Comparison of ENCODE assay signal across 1 cellular context in genomic region chr2:46434851-46435273, GRCh38.
A peak's percentile ranks its signal among the peaks of the same experiment; 100 is the strongest.
TF ChIP-seq lines count a peak whose summit lies in the region.

No MANE protein-coding gene starts in this region.

TF ChIP-seq in HepG2, 621 proteins besides CTCF, POLR2A, EP300 and RAD21 (continued from another document):
- 0 out of 2 replicates have a peak, but pooled peaks have one; percentile 64 for TF ChIP-seq KAT7 (CRISPR knock-in tag; IDR thresholded peaks at IDR 0.05; ENCODE audit: borderline replicate concordance)
- TF ChIP-seq CERS6 (CRISPR knock-in tag; IDR thresholded peaks at IDR 0.05) = no peak
- TF ChIP-seq NFYB (CRISPR knock-in tag; IDR thresholded peaks at IDR 0.05) = no peak
- 0 out of 2 replicates have a peak, but pooled peaks have one; percentile 33 for TF ChIP-seq ZFP82 (CRISPR knock-in tag; IDR thresholded peaks at IDR 0.05; ENCODE audit: borderline replicate concordance)
- no peak for TF ChIP-seq GLMP (CRISPR knock-in tag; IDR thresholded peaks at IDR 0.05; ENCODE audit: borderline replicate concordance)
- TF ChIP-seq ZBTB10 (CRISPR knock-in tag; IDR thresholded peaks at IDR 0.05; ENCODE audit: borderline replicate concordance) = peak; percentile 39; the same call in 1 of the 2 replicates
- TF ChIP-seq ZGPAT (CRISPR knock-in tag; IDR thresholded peaks at IDR 0.05) = 0 out of 2 replicates have a peak, but pooled peaks have one; percentile 44
- TF ChIP-seq ATF3 (CRISPR knock-in tag; IDR thresholded peaks at IDR 0.05) = peak; percentile 30; the same call in 1 of the 2 replicates
- 0 out of 2 replicates have a peak, but pooled peaks have one; percentile 53 for TF ChIP-seq ZFP1 (CRISPR knock-in tag; IDR thresholded peaks at IDR 0.05)
- TF ChIP-seq ATF7-NPFF (CRISPR knock-in tag; IDR thresholded peaks at IDR 0.05; ENCODE audit: low read depth) = no peak
- TF ChIP-seq FOXO4 (CRISPR knock-in tag; conservative IDR thresholded peaks at IDR 0.05) = 0 out of 2 replicates have a peak, but pooled peaks have one; percentile 8
- TF ChIP-seq NR3C1 (CRISPR knock-in tag; IDR thresholded peaks at IDR 0.05) = no peak
- TF ChIP-seq BCL3 (CRISPR knock-in tag; IDR thresholded peaks at IDR 0.05) = no peak
- TF ChIP-seq POGZ (CRISPR knock-in tag; IDR thresholded peaks at IDR 0.05) = peak; percentile 50; the same call in 1 of the 2 replicates
- TF ChIP-seq KMT2B (CRISPR knock-in tag; IDR thresholded peaks at IDR 0.05) = 0 out of 2 replicates have a peak, but pooled peaks have one; percentile 58
- TF ChIP-seq EED (CRISPR knock-in tag; IDR thresholded peaks at IDR 0.05) = no peak
- peak; percentile 11; the same call in 1 of the 2 replicates for TF ChIP-seq ZNF34 (CRISPR knock-in tag; IDR thresholded peaks at IDR 0.05; ENCODE audit: borderline replicate concordance)
- no peak for TF ChIP-seq LBX2 (CRISPR knock-in tag; IDR thresholded peaks at IDR 0.05; ENCODE audit: borderline replicate concordance)
- peak; percentile 27; the same call in 1 of the 2 replicates for TF ChIP-seq SOX5 (CRISPR knock-in tag; IDR thresholded peaks at IDR 0.05; ENCODE audit: borderline replicate concordance)
- TF ChIP-seq ZNF781 (CRISPR knock-in tag; IDR thresholded peaks at IDR 0.05; ENCODE audit: borderline replicate concordance, not compliant biosample characterization) = peak; percentile 66
- no peak for TF ChIP-seq ELK4 (CRISPR knock-in tag; IDR thresholded peaks at IDR 0.05; ENCODE audit: borderline replicate concordance)
- TF ChIP-seq ARID2 (CRISPR knock-in tag; IDR thresholded peaks at IDR 0.05; ENCODE audit: borderline replicate concordance) = 0 out of 2 replicates have a peak, but pooled peaks have one; percentile 67
- no peak for TF ChIP-seq CEBPZ (IDR thresholded peaks at IDR 0.05; ENCODE audit: low read length)
- TF ChIP-seq ETS1 (CRISPR knock-in tag; IDR thresholded peaks at IDR 0.05) = no peak
- no peak for TF ChIP-seq JUNB (CRISPR knock-in tag; IDR thresholded peaks at IDR 0.05; ENCODE audit: borderline replicate concordance)
- TF ChIP-seq MAX (IDR thresholded peaks at IDR 0.05) = peak; percentile 44; the same call in 1 of the 2 replicates
